ENCODE assay signal across 8 cellular contexts in the genomic region with DNA sequence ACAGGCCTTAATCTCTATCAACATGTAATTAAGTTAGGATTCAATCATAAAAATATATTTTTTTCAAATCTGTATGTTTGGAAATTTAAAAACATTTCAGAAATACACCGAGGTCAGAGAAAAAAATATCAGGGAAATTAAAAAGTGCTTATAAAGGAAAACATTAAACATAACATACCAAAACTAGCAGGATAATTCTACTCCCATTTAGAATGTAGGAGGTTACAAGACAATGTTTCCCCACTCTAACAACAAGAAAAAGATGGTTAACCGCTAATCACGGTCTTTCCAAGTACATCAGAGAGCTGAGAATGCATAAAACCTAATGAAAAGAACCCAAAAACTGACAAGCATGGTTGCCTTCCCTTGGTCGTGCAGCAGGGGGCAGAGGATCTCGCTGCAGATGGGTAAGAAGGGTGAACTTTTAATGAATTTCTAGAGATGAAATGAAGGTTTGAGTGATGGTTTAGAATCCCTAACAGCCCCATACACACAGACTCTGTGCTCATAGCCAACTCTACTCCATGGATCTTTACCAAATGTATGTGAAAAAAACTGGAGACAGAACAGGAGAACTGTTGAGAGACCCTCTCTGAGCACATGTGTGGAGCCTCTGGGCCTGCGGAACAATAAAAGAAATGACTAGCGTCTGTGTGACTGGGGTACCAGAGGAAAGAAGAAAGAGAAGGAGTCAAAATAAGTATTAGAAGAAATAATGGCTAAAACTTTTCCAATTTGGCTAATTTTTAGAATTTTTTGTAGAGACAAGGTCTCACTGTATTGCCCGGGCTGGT. TPM values are rescaled to one million over a fixed set of nuclear protein-coding genes. Genes with fewer than 3 reads are reported as not detected.
DNase-seq lines count a peak whose midpoint lies in the region; ATAC-seq and TF ChIP-seq lines count a peak whose summit lies in the region.

No MANE protein-coding gene starts in this region.

- no peak overlapping the region for H3K4me3 ChIP-seq in DOHH2 (ENCODE audit: low read length)
- H3K4me3 ChIP-seq in naive thymus-derived CD4-positive, alpha-beta T cell (ENCODE audit: low read length): no peak overlapping the region

- H3K27ac Mint-ChIP-seq in activated B cell treated with CpG ODN at 0.5 μM for 24 hours: no peak overlapping the region
- H3K27ac Mint-ChIP-seq in naive thymus-derived CD4-positive, alpha-beta T cell: peak overlapping the region in 3 of 9 donors; percentile 8 to 39 (median 9)

- TF ChIP-seq CTCF in DOHH2 (IDR thresholded peaks at IDR 0.05; ENCODE audit: low read depth, low read length, poor library complexity, severe bottlenecking) (peak; percentile 76), activated B cell treated with CpG ODN at 0.5 μM for 24 hours (IDR thresholded peaks at IDR 0.05) (no peak)

- in situ Hi-C loops in KBM-7 (cut with MboI; ENCODE audit: low pct_unique_long_range_greater_than_20kb, low sequenced_read_pairs): no loop called here

- H3K36me3 Mint-ChIP-seq in activated B cell treated with CpG ODN at 0.5 μM for 24 hours (ENCODE audit: low read depth): no peaks in the 10 kb centered on the region
- H3K36me3 Mint-ChIP-seq in naive thymus-derived CD4-positive, alpha-beta T cell: no peaks in the 10 kb centered on the region

- H3K9me3 Mint-ChIP-seq in activated B cell treated with CpG ODN at 0.5 μM for 24 hours: no peaks in the 10 kb centered on the region
- H3K9me3 Mint-ChIP-seq in naive thymus-derived CD4-positive, alpha-beta T cell: no peaks in the 10 kb centered on the region

- ATAC-seq in activated B cell treated with CpG ODN at 0.5 μM for 24 hours (ENCODE audit: low read depth) (peak; percentile 56), HG02884 (IDR thresholded peaks at IDR 0.05; ENCODE audit: unreplicated experiment) (no peak), HG03196 (IDR thresholded peaks at IDR 0.05; ENCODE audit: unreplicated experiment) (no peak)
- ATAC-seq in naive thymus-derived CD4-positive, alpha-beta T cell: peak; percentile 76

- H3K4me1 Mint-ChIP-seq in activated B cell treated with CpG ODN at 0.5 μM for 24 hours: no peaks in the 10 kb centered on the region
- H3K4me1 Mint-ChIP-seq in naive thymus-derived CD4-positive, alpha-beta T cell: peaks cover 2 to 33% (median 26%) of the 10 kb centered on the region in 7 donors

- H3K36me3 ChIP-seq in DOHH2 (ENCODE audit: control insufficient read depth, low read length): no peaks in the 10 kb centered on the region
- no peaks in the 10 kb centered on the region for H3K36me3 ChIP-seq in naive thymus-derived CD4-positive, alpha-beta T cell (ENCODE audit: control insufficient read depth in 2 of 3, insufficient read depth in 3 of 3, low read length in 3 of 3)

- POLR2A ChIA-PET in activated B cell treated with CpG ODN at 0.5 μM for 24 hours (lab: Charles Lee): no interaction called here
- POLR2A ChIA-PET in naive thymus-derived CD4-positive, alpha-beta T cell (lab: Charles Lee): interaction anchor here (0.9 kb wide), 1 partner anchor 14 kb away, joined by 4 read pairs; no protein-coding TSS in a partner anchor

- no peak overlapping the region for H3K27ac ChIP-seq in DOHH2 (ENCODE audit: low read depth, low read length)
- no peak overlapping the region for H3K27ac ChIP-seq in naive thymus-derived CD4-positive, alpha-beta T cell (ENCODE audit: low read depth, low read length)

- no peak overlapping the region for H3K4me3 Mint-ChIP-seq in activated B cell treated with CpG ODN at 0.5 μM for 24 hours
- no peak overlapping the region for H3K4me3 Mint-ChIP-seq in naive thymus-derived CD4-positive, alpha-beta T cell

- H3K9me3 ChIP-seq in DOHH2 (ENCODE audit: control insufficient read depth, insufficient read depth, low read length): no peaks in the 10 kb centered on the region
- no peaks in the 10 kb centered on the region for H3K9me3 ChIP-seq in naive thymus-derived CD4-positive, alpha-beta T cell (ENCODE audit: control insufficient read depth in 2 of 3, low read length in 3 of 3)

- H3K27me3 Mint-ChIP-seq in activated B cell treated with CpG ODN at 0.5 μM for 24 hours: peaks cover 12% of the 10 kb centered on the region
- H3K27me3 Mint-ChIP-seq in naive thymus-derived CD4-positive, alpha-beta T cell: peaks cover 0 to 13% (median 0%) of the 10 kb centered on the region in 5 donors

- peaks cover 6% of the 10 kb centered on the region for H3K4me1 ChIP-seq in DOHH2 (ENCODE audit: control insufficient read depth, low read length)
- H3K4me1 ChIP-seq in naive thymus-derived CD4-positive, alpha-beta T cell (ENCODE audit: control insufficient read depth in 2 of 2, insufficient read depth in 2 of 2, low read length in 2 of 2): peaks cover 0 to 11% of the 10 kb centered on the region in 2 donors

- intact Hi-C loops in activated B cell treated with CpG ODN at 0.5 μM for 24 hours (cut with micrococcal nuclease): loop anchor here (1.0 to 2.0 kb wide), 4 partner anchors 13 to 592 kb away; no protein-coding TSS in a partner anchor
- intact Hi-C loops in naive thymus-derived CD4-positive, alpha-beta T cell (cut with micrococcal nuclease): loop anchor here (1.0 to 5.0 kb wide), 4 partner anchors 13 to 311 kb away; no protein-coding TSS in a partner anchor

- H3K4me2 ChIP-seq in DOHH2 (ENCODE audit: low read length): no peak overlapping the region

- H3K27me3 ChIP-seq in DOHH2 (ENCODE audit: control insufficient read depth, low read length): no peaks in the 10 kb centered on the region
- no peaks in the 10 kb centered on the region for H3K27me3 ChIP-seq in naive thymus-derived CD4-positive, alpha-beta T cell (ENCODE audit: control insufficient read depth in 2 of 2, insufficient read depth in 2 of 2, low read length in 2 of 2)

- CTCF ChIA-PET in activated B cell treated with CpG ODN at 0.5 μM for 24 hours (lab: Charles Lee): interaction anchor here (0.6 to 4.3 kb wide), 2 partner anchors 24 to 51 kb away, joined by 3 to 26 read pairs; no protein-coding TSS in a partner anchor
- CTCF ChIA-PET in naive thymus-derived CD4-positive, alpha-beta T cell (lab: Charles Lee): interaction anchor here (0.7 to 3.4 kb wide), 3 partner anchors 9 to 23 kb away, joined by 3 to 20 read pairs (median 3); no protein-coding TSS in a partner anchor

- no peaks in the 10 kb centered on the region for H3F3A ChIP-seq in DOHH2 (ENCODE audit: control insufficient read depth, insufficient read depth)

- no peaks in the 10 kb centered on the region for H3K9me2 ChIP-seq in DOHH2 (replicated peaks; ENCODE audit: control insufficient read depth, low read length)

- no peaks in the 10 kb centered on the region for H4K20me1 ChIP-seq in DOHH2 (ENCODE audit: control insufficient read depth, insufficient read depth, low read depth, low read length)

- peak; percentile 75 for DNase-seq in KBM-7
- DNase-seq in activated B cell treated with CpG ODN at 0.5 μM for 24 hours: no peak
- DNase-seq in dedifferentiated amniotic fluid mesenchymal stem cell (ENCODE audit: extremely low spot score): peak; percentile 31
- DNase-seq in naive thymus-derived CD4-positive, alpha-beta T cell: peak in 8 of 9 donors; percentile 38 to 57 (median 50)
- DNase-seq in cerebellar nuclear complex (lab: John Stamatoyannopoulos, UW): no peak

- H3K79me2 ChIP-seq in DOHH2 (ENCODE audit: control insufficient read depth, low read length): no peaks in the 10 kb centered on the region

RNA-seq across cellular contexts. Expression of gene LSM14A, which starts 51.3 kb away (rescaled TPM):
- 136 and 142 TPM in 2 replicates for total RNA-seq in activated B cell treated with CpG ODN at 0.5 μM for 24 hours
- 100 to 1,000 TPM; 124 to 189 (median 166) TPM for total RNA-seq in naive thymus-derived CD4-positive, alpha-beta T cell
- 100 to 1,000 TPM; 171 to 174 TPM for polyA plus RNA-seq in naive thymus-derived CD4-positive, alpha-beta T cell

Comparison
In these comparisons a context has a peak if more than half of its experiments do, and no peak if none do; other contexts are left out.
1. DNase-seq: peak in KBM-7 (single experiment), dedifferentiated amniotic fluid mesenchymal stem cell (single experiment) and naive thymus-derived CD4-positive, alpha-beta T cell (8 of 9); none in activated B cell treated with CpG ODN at 0.5 μM for 24 hours (single experiment) and cerebellar nuclear complex (0 of 2).
2. ATAC-seq: peak in activated B cell treated with CpG ODN at 0.5 μM for 24 hours (single experiment) and naive thymus-derived CD4-positive, alpha-beta T cell (single experiment); none in HG02884 (single experiment) and HG03196 (single experiment).